Comparison of ENCODE assay signal across 1 cellular context in genomic region chr12:102484732-102485069, GRCh38.
TF ChIP-seq lines count a peak whose summit lies in the region.

No MANE protein-coding gene starts in this region.

TF ChIP-seq in GM12878, 131 proteins besides CTCF, POLR2A, EP300 and RAD21 (continued from another document):
- TF ChIP-seq STAT1 (conservative IDR thresholded peaks at IDR 0.05) (no peak), ATF7 (IDR thresholded peaks at IDR 0.05; ENCODE audit: low read depth) (no peak), MYB (IDR thresholded peaks at IDR 0.05; ENCODE audit: borderline replicate concordance, low read depth, low read length) (no peak), E4F1 (IDR thresholded peaks at IDR 0.05; ENCODE audit: borderline replicate concordance, partially characterized antibody) (no peak), ZNF24 (IDR thresholded peaks at IDR 0.05) (no peak), ATF3 (IDR thresholded peaks at IDR 0.05; ENCODE audit: borderline replicate concordance, extremely low read depth, low read depth, low read length) (no peak), POU2F2 (IDR thresholded peaks at IDR 0.05; ENCODE audit: borderline replicate concordance, low read depth, low read length) (no peak), MEF2A (IDR thresholded peaks at IDR 0.05; ENCODE audit: insufficient read depth, low read depth, low read length) (no peak), SMARCA5 (IDR thresholded peaks at IDR 0.05) (no peak), HCFC1 (IDR thresholded peaks at IDR 0.05; ENCODE audit: low read length) (no peak), HSF1 (IDR thresholded peaks at IDR 0.05; ENCODE audit: low read depth, low read length) (no peak), HDGF (IDR thresholded peaks at IDR 0.05) (no peak)
